11 cellular contexts compared by ENCODE assay signal in genomic region chr2:237733677-237734300, GRCh38.
DNase-seq lines count a peak whose midpoint lies in the region; ATAC-seq and TF ChIP-seq lines count a peak whose summit lies in the region.
"Had no signal": no experiment of that assay in that cellular context is flagged by ENCODE, and none has a peak within 500 bp of the region (broad histone marks: within the 10 kb centered on the region; RNA-seq: fewer than 3 reads in every experiment).

No MANE protein-coding gene starts in this region.

- CTCF ChIA-PET in activated CD4-positive, alpha-beta T cell treated with anti-CD3 and anti-CD28 coated beads for 36 hours (lab: Charles Lee) = interaction anchor here (0.7 to 2.0 kb wide), 4 partner anchors 9 to 152 kb away, joined by 3 to 5 read pairs (median 4); no protein-coding TSS in a partner anchor

- H3K9me3 ChIP-seq in lower lobe of right lung = no peaks in the 10 kb centered on the region
- H3K9me3 ChIP-seq: testis had no signal

- no peak overlapping the region for H3K4me3 ChIP-seq in lower lobe of right lung
- H3K4me3 ChIP-seq: testis had no signal

- no peak for DNase-seq in activated CD4-positive, alpha-beta T cell treated with anti-CD3 and anti-CD28 coated beads for 36 hours
- no peak for DNase-seq in activated CD4-positive, alpha-beta T cell treated with anti-CD3 and anti-CD28 coated beads for 1 hour
- peak; percentile 67 for DNase-seq in astrocyte of the hippocampus (ENCODE audit: low read depth, low spot score)
- DNase-seq in lower lobe of right lung = no peak
- DNase-seq in type B pancreatic cell (ENCODE audit: extremely low spot score, unreplicated experiment) = no peak

- H3K27ac ChIP-seq in lower lobe of right lung = peak overlapping the region; percentile 65
- H3K27ac ChIP-seq: KMS-11 had no signal

- no peak for ATAC-seq in activated CD4-positive, alpha-beta T cell treated with anti-CD3 and anti-CD28 coated beads for 36 hours
- ATAC-seq in lower lobe of right lung = peak; percentile 32 to 57
- no peak for ATAC-seq in HG02610 (IDR thresholded peaks at IDR 0.05; ENCODE audit: unreplicated experiment)
- no peak for ATAC-seq in GM18867 (IDR thresholded peaks at IDR 0.05; ENCODE audit: unreplicated experiment)
- no peak for ATAC-seq in HG03135 (IDR thresholded peaks at IDR 0.05; ENCODE audit: unreplicated experiment)

- no peaks in the 10 kb centered on the region for H3K9me3 Mint-ChIP-seq in activated CD4-positive, alpha-beta T cell treated with anti-CD3 and anti-CD28 coated beads for 36 hours (ENCODE audit: low read depth)
- no peaks in the 10 kb centered on the region for H3K9me3 Mint-ChIP-seq in type B pancreatic cell
- H3K9me3 Mint-ChIP-seq: neural crest cell had no signal

- H3K36me3 ChIP-seq in lower lobe of right lung = peaks cover 38% of the 10 kb centered on the region

- H3K27me3 ChIP-seq in lower lobe of right lung (ENCODE audit: low read depth) = no peaks in the 10 kb centered on the region
- H3K27me3 ChIP-seq: testis had no signal

- peaks cover 56% of the 10 kb centered on the region for H3K4me1 Mint-ChIP-seq in activated CD4-positive, alpha-beta T cell treated with anti-CD3 and anti-CD28 coated beads for 36 hours
- peaks cover 36% of the 10 kb centered on the region for H3K4me1 Mint-ChIP-seq in type B pancreatic cell (ENCODE audit: unreplicated experiment)

- TF ChIP-seq CTCF in lower lobe of right lung (IDR thresholded peaks at IDR 0.05) = no peak
- no peak for TF ChIP-seq CTCF in type B pancreatic cell (conservative IDR thresholded peaks at IDR 0.05)

- peaks cover 34% of the 10 kb centered on the region for H3K36me3 Mint-ChIP-seq in activated CD4-positive, alpha-beta T cell treated with anti-CD3 and anti-CD28 coated beads for 36 hours (ENCODE audit: low read depth)
- peaks cover 7% of the 10 kb centered on the region for H3K36me3 Mint-ChIP-seq in type B pancreatic cell

- H3K27me3 Mint-ChIP-seq in activated CD4-positive, alpha-beta T cell treated with anti-CD3 and anti-CD28 coated beads for 36 hours = no peaks in the 10 kb centered on the region
- no peaks in the 10 kb centered on the region for H3K27me3 Mint-ChIP-seq in type B pancreatic cell

- peaks cover 93% of the 10 kb centered on the region for H3K4me1 ChIP-seq in lower lobe of right lung

- peak overlapping the region; percentile 44 for H3K27ac Mint-ChIP-seq in activated CD4-positive, alpha-beta T cell treated with anti-CD3 and anti-CD28 coated beads for 36 hours
- peak overlapping the region; percentile 79 for H3K27ac Mint-ChIP-seq in type B pancreatic cell

- intact Hi-C loops in activated CD4-positive, alpha-beta T cell treated with anti-CD3 and anti-CD28 coated beads for 36 hours (cut with DNase I, micrococcal nuclease) = no loop called here
- intact Hi-C loops in lower lobe of right lung (cut with DNase I) = no loop called here

- no peak overlapping the region for H3K4me3 Mint-ChIP-seq in activated CD4-positive, alpha-beta T cell treated with anti-CD3 and anti-CD28 coated beads for 36 hours
- peak overlapping the region; percentile 60 for H3K4me3 Mint-ChIP-seq in type B pancreatic cell
- H3K4me3 Mint-ChIP-seq: neural crest cell had no signal

- POLR2A ChIA-PET in activated CD4-positive, alpha-beta T cell treated with anti-CD3 and anti-CD28 coated beads for 36 hours (lab: Charles Lee) = interaction anchor here (0.9 to 1.0 kb wide), 2 partner anchors 30 to 33 kb away, joined by 3 read pairs; no protein-coding TSS in a partner anchor

Comparison
In these comparisons a context has a peak if more than half of its experiments do, and no peak if none do; other contexts are left out.
1. ATAC-seq: peak in lower lobe of right lung (2 of 2); none in activated CD4-positive, alpha-beta T cell treated with anti-CD3 and anti-CD28 coated beads for 36 hours (single experiment), HG02610 (single experiment), GM18867 (single experiment) and HG03135 (single experiment).